ENCODE assay signal across 9 cellular contexts in the genomic region with DNA sequence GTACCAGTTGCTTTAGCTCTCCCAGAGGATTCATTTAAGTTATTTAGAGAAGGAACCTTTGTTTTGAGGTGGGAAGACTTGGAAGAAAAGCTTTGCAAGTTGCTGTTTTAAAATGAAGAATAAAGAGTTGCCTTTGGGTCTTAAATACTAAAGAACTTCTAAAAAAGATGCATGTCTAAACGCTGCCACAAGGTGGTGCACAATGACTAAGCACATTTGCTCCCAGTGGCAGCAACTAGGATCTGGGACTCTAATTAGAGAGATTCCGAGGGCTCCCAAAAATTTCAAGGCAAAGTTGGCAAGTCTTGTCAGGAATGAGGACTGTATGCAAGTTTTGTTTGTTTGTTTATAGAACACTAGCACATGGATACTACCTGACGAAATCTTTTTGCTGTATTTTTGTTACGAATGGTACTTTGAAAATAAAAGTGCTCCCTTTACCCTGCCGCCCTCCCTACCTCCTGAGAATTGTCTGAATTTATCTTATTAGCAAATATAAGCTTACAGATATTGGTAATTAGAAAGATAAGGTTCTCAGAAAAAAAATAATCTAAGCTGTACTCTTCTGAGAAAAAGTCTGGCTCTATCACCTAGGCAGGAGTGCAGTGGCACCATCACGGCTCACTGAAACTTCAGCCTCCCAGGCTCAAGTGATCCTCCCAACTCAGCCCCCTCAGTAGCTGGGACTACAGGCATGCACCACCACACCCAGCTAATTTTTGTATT.
DNase-seq lines count a peak whose midpoint lies in the region; ATAC-seq lines count a peak whose summit lies in the region.
"Had no signal": no experiment of that assay in that cellular context is flagged by ENCODE, and none has a peak within 500 bp of the region (broad histone marks: within the 10 kb centered on the region; RNA-seq: fewer than 3 reads in every experiment).

No MANE protein-coding gene starts in this region.

- ATAC-seq in HG02973 (IDR thresholded peaks at IDR 0.05; ENCODE audit: unreplicated experiment) (peak; percentile 86), esophagus mucosa (peak; percentile 63)
- peak; percentile 60 for ATAC-seq in naive thymus-derived CD4-positive, alpha-beta T cell

- H3K27ac ChIP-seq in naive thymus-derived CD4-positive, alpha-beta T cell (ENCODE audit: low read depth, low read length), result no peak overlapping the region
- H3K27ac ChIP-seq in substantia nigra (ENCODE audit: low read depth, low read length, poor library complexity, severe bottlenecking), result no peak overlapping the region

- DNase-seq in SIG-M5 treated with dmso at 0.1 percent for 504 hours (lab: John Stamatoyannopoulos, UW; ENCODE audit: unreplicated experiment), result peak; percentile 31
- no peak for DNase-seq in SIG-M5 (lab: John Stamatoyannopoulos, UW)
- peak; percentile 21 for DNase-seq in NCI-H510A (lab: John Stamatoyannopoulos, UW)
- peak; percentile 38 for DNase-seq in activated CD4-positive, alpha-beta memory T cell treated with anti-CD3 and anti-CD28 coated beads for 36 hours
- DNase-seq in naive thymus-derived CD4-positive, alpha-beta T cell, result peak in 8 of 9 donors; percentile 2 to 34 (median 22)
- DNase-seq in substantia nigra (lab: John Stamatoyannopoulos, UW), result peak in 35 of 49 donors; percentile 1 to 72 (median 18)

- H3K27me3 ChIP-seq in naive thymus-derived CD4-positive, alpha-beta T cell (ENCODE audit: control insufficient read depth in 2 of 2, insufficient read depth in 2 of 2, low read length in 2 of 2), result no peaks in the 10 kb centered on the region

- no peaks in the 10 kb centered on the region for H3K9me3 Mint-ChIP-seq in activated CD4-positive, alpha-beta memory T cell treated with anti-CD3 and anti-CD28 coated beads for 36 hours
- peaks cover 0 to 1% (median 0%) of the 10 kb centered on the region in 11 donors for H3K9me3 Mint-ChIP-seq in naive thymus-derived CD4-positive, alpha-beta T cell

- no peak overlapping the region for H3K4me3 Mint-ChIP-seq in activated CD4-positive, alpha-beta memory T cell treated with anti-CD3 and anti-CD28 coated beads for 36 hours
- no peak overlapping the region for H3K4me3 Mint-ChIP-seq in naive thymus-derived CD4-positive, alpha-beta T cell

- H3K4me3 ChIP-seq in naive thymus-derived CD4-positive, alpha-beta T cell (ENCODE audit: low read length), result no peak overlapping the region
- H3K4me3 ChIP-seq: skin epidermis had no signal

- H3K9me3 ChIP-seq in naive thymus-derived CD4-positive, alpha-beta T cell (ENCODE audit: control insufficient read depth in 2 of 3, low read length in 3 of 3), result no peaks in the 10 kb centered on the region

- intact Hi-C loops in activated CD4-positive, alpha-beta memory T cell treated with anti-CD3 and anti-CD28 coated beads for 36 hours (cut with micrococcal nuclease), result loop anchor here (1.0 to 5.0 kb wide), 3 partner anchors 119 to 644 kb away; a partner anchor contains a TSS
- intact Hi-C loops in naive thymus-derived CD4-positive, alpha-beta T cell (cut with micrococcal nuclease), result loop anchor here (1.0 to 5.0 kb wide), 7 partner anchors 119 to 1340 kb away; a partner anchor contains a TSS

- no peaks in the 10 kb centered on the region for H3K4me1 ChIP-seq in naive thymus-derived CD4-positive, alpha-beta T cell (ENCODE audit: control insufficient read depth in 2 of 2, insufficient read depth in 2 of 2, low read length in 2 of 2)

- no peak overlapping the region for H3K27ac Mint-ChIP-seq in activated CD4-positive, alpha-beta memory T cell treated with anti-CD3 and anti-CD28 coated beads for 36 hours
- no peak overlapping the region for H3K27ac Mint-ChIP-seq in naive thymus-derived CD4-positive, alpha-beta T cell

- no peaks in the 10 kb centered on the region for H3K36me3 ChIP-seq in naive thymus-derived CD4-positive, alpha-beta T cell (ENCODE audit: control insufficient read depth in 2 of 3, insufficient read depth in 3 of 3, low read length in 3 of 3)

- no peaks in the 10 kb centered on the region for H3K36me3 Mint-ChIP-seq in activated CD4-positive, alpha-beta memory T cell treated with anti-CD3 and anti-CD28 coated beads for 36 hours
- H3K36me3 Mint-ChIP-seq in naive thymus-derived CD4-positive, alpha-beta T cell, result no peaks in the 10 kb centered on the region

- no peaks in the 10 kb centered on the region for H3K4me1 Mint-ChIP-seq in activated CD4-positive, alpha-beta memory T cell treated with anti-CD3 and anti-CD28 coated beads for 36 hours (ENCODE audit: low read depth)
- no peaks in the 10 kb centered on the region for H3K4me1 Mint-ChIP-seq in naive thymus-derived CD4-positive, alpha-beta T cell

- POLR2A ChIA-PET in activated CD4-positive, alpha-beta memory T cell treated with anti-CD3 and anti-CD28 coated beads for 36 hours (lab: Charles Lee), result no interaction called here
- POLR2A ChIA-PET in naive thymus-derived CD4-positive, alpha-beta T cell (lab: Charles Lee), result no interaction called here

- CTCF ChIA-PET in activated CD4-positive, alpha-beta memory T cell treated with anti-CD3 and anti-CD28 coated beads for 36 hours (lab: Charles Lee), result interaction anchor here (0.6 to 3.0 kb wide), 14 partner anchors 10 to 658 kb away, joined by 3 to 22 read pairs (median 4); no protein-coding TSS in a partner anchor
- CTCF ChIA-PET in naive thymus-derived CD4-positive, alpha-beta T cell (lab: Charles Lee), result interaction anchor here (0.7 to 1.4 kb wide), 5 partner anchors 229 to 649 kb away, joined by 3 to 8 read pairs (median 3); no protein-coding TSS in a partner anchor

- peaks cover 2% of the 10 kb centered on the region for H3K27me3 Mint-ChIP-seq in activated CD4-positive, alpha-beta memory T cell treated with anti-CD3 and anti-CD28 coated beads for 36 hours
- H3K27me3 Mint-ChIP-seq in naive thymus-derived CD4-positive, alpha-beta T cell, result peaks cover 4 to 13% (median 7%) of the 10 kb centered on the region in 5 donors
